Comparison of ENCODE assay signal across 12 cellular contexts in genomic region chr5:173886157-173886556, GRCh38. TPM values are rescaled to one million over a fixed set of nuclear protein-coding genes. Genes with fewer than 3 reads are reported as not detected.
DNase-seq lines count a peak whose midpoint lies in the region; ATAC-seq and TF ChIP-seq lines count a peak whose summit lies in the region.
"Had no signal": no experiment of that assay in that cellular context is flagged by ENCODE, and none has a peak within 500 bp of the region (broad histone marks: within the 10 kb centered on the region; RNA-seq: fewer than 3 reads in every experiment).

No MANE protein-coding gene starts in this region.

- H3K4me2 ChIP-seq in KMS-11 = 0 out of 2 replicates have a peak overlapping the region, but pooled peaks have one; percentile 7

- no peak overlapping the region for H3K27ac ChIP-seq in CD4-positive, alpha-beta T cell (ENCODE audit: low read depth, low read length)
- H3K27ac ChIP-seq in KMS-11 = no peak overlapping the region

- H3K9ac ChIP-seq in KMS-11 = no peak overlapping the region

- H2AFZ ChIP-seq in KMS-11 (ENCODE audit: low read depth) = no peak overlapping the region

- DNase-seq in CD4-positive, alpha-beta T cell = no peak
- DNase-seq in nephron progenitor cell (no peak), GM19240 (ENCODE audit: insufficient read length, low spot score) (no peak), cerebellum (ENCODE audit: low spot score) (no peak)
- DNase-seq: activated CD8-positive, alpha-beta memory T cell treated with anti-CD3 and anti-CD28 coated beads, Interleukin-2, amount 10 ng/mL, durations not matched to agents 7 days and 5 days; effector memory CD4-positive, alpha-beta T cell; occipital lobe; T-helper 9 cell had no signal

- H3K4me1 Mint-ChIP-seq in CD4-positive, alpha-beta T cell (ENCODE audit: low read depth) = peaks cover 73% of the 10 kb centered on the region
- H3K4me1 Mint-ChIP-seq in brain (peaks cover 53% of the 10 kb centered on the region), nephron progenitor cell (peaks cover 64% of the 10 kb centered on the region)

- no peaks in the 10 kb centered on the region for H3K36me3 ChIP-seq in KMS-11 (ENCODE audit: insufficient read depth)

- TF ChIP-seq CTCF in CD4-positive, alpha-beta T cell (IDR thresholded peaks at IDR 0.05) = no peak
- TF ChIP-seq CTCF in KMS-11 (conservative IDR thresholded peaks at IDR 0.05; ENCODE audit: low read depth, low read length) = no peak
- TF ChIP-seq CTCF in brain (conservative IDR thresholded peaks at IDR 0.05) = no peak
- TF ChIP-seq CTCF in nephron progenitor cell (IDR thresholded peaks at IDR 0.05) = no peak

- no peaks in the 10 kb centered on the region for H3K9me3 ChIP-seq in CD4-positive, alpha-beta T cell (ENCODE audit: control insufficient read depth, low read length)

- H3K9me3 Mint-ChIP-seq in CD4-positive, alpha-beta T cell = no peaks in the 10 kb centered on the region
- H3K9me3 Mint-ChIP-seq in brain (peaks cover 0 to 2% (median 0%) of the 10 kb centered on the region in 5 experiments), nephron progenitor cell (no peaks in the 10 kb centered on the region)

- no peaks in the 10 kb centered on the region for H4K20me1 ChIP-seq in KMS-11 (ENCODE audit: insufficient read depth)

- H3K4me1 ChIP-seq in KMS-11 (ENCODE audit: low read depth, poor library complexity, severe bottlenecking) = peaks cover 47% of the 10 kb centered on the region

- POLR2A ChIA-PET in CD4-positive, alpha-beta T cell (lab: Charles Lee) = interaction anchor here (2.4 to 2.6 kb wide), 2 partner anchors 32 to 270 kb away, joined by 8 to 107 read pairs; partner anchors contain the start of gene BOD1

- no peaks in the 10 kb centered on the region for H3K27me3 ChIP-seq in CD4-positive, alpha-beta T cell (ENCODE audit: control insufficient read depth, insufficient read depth, low read length)
- no peaks in the 10 kb centered on the region for H3K27me3 ChIP-seq in KMS-11 (ENCODE audit: insufficient read depth, low read depth)

- CTCF ChIA-PET in CD4-positive, alpha-beta T cell (lab: Charles Lee) = interaction anchor here (1.5 to 2.6 kb wide), 3 partner anchors 10 to 270 kb away, joined by 3 to 10 read pairs (median 5); partner anchors contain the start of gene BOD1

- H3K4me3 Mint-ChIP-seq in CD4-positive, alpha-beta T cell = peak overlapping the region; percentile 77
- peak overlapping the region in 3 of 5 experiments; percentile 57 to 89 (median 82) for H3K4me3 Mint-ChIP-seq in brain
- H3K4me3 Mint-ChIP-seq in nephron progenitor cell = peak overlapping the region; percentile 31
- H3K4me3 Mint-ChIP-seq: activated CD8-positive, alpha-beta memory T cell treated with anti-CD3 and anti-CD28 coated beads, Interleukin-2, amount 10 ng/mL, durations not matched to agents 7 days and 5 days had no signal

- no peak overlapping the region for H3K4me3 ChIP-seq in KMS-11 (IDR thresholded peaks at IDR 0.05; ENCODE audit: insufficient read depth, low read depth, low read length)

- no peaks in the 10 kb centered on the region for H3K27me3 Mint-ChIP-seq in CD4-positive, alpha-beta T cell
- H3K27me3 Mint-ChIP-seq in brain (peaks cover 10% of the 10 kb centered on the region), nephron progenitor cell (ENCODE audit: low read depth, poor library complexity) (peaks cover 28% of the 10 kb centered on the region)
- H3K27me3 Mint-ChIP-seq: activated CD8-positive, alpha-beta memory T cell treated with anti-CD3 and anti-CD28 coated beads, Interleukin-2, amount 10 ng/mL, durations not matched to agents 7 days and 5 days had no signal

- peaks cover 7% of the 10 kb centered on the region for H3K36me3 Mint-ChIP-seq in CD4-positive, alpha-beta T cell (ENCODE audit: low read depth)
- H3K36me3 Mint-ChIP-seq in brain (peaks cover 15% of the 10 kb centered on the region), nephron progenitor cell (ENCODE audit: low read depth) (no peaks in the 10 kb centered on the region)

- H3K79me2 ChIP-seq in KMS-11 (ENCODE audit: insufficient read depth, low read depth) = peaks cover 28% of the 10 kb centered on the region

- no peak for ATAC-seq in CD4-positive, alpha-beta T cell (ENCODE audit: poor library complexity)
- ATAC-seq in GM21447 (IDR thresholded peaks at IDR 0.05; ENCODE audit: unreplicated experiment) = no peak
- ATAC-seq in GM19463 (IDR thresholded peaks at IDR 0.05; ENCODE audit: unreplicated experiment) = no peak
- ATAC-seq: activated CD8-positive, alpha-beta memory T cell treated with anti-CD3 and anti-CD28 coated beads, Interleukin-2, amount 10 ng/mL, durations not matched to agents 7 days and 5 days had no signal

- peak overlapping the region; percentile 91 for H3K27ac Mint-ChIP-seq in CD4-positive, alpha-beta T cell
- H3K27ac Mint-ChIP-seq in brain = peak overlapping the region; percentile 21 to 100 (median 99)
- no peak overlapping the region for H3K27ac Mint-ChIP-seq in nephron progenitor cell

- intact Hi-C loops in CD4-positive, alpha-beta T cell (cut with DNase I, micrococcal nuclease) = loop anchor here in 1 of 2 experiments (5.0 to 10.0 kb wide), 3 partner anchors 86 to 901 kb away; partner anchors contain the start of genes ATP6V0E1 and CREBRF

RNA-seq across cellular contexts. Expression of gene CPEB4, which starts 2.0 kb away (rescaled TPM):
- total RNA-seq in CD4-positive, alpha-beta T cell = 10 to 100 TPM; 18.3 to 19.2 TPM
- polyA plus RNA-seq in brain (ENCODE audit: insufficient read depth, low read depth, low replicate concordance) = 9.2 TPM
- total RNA-seq in cerebellum = 110 TPM

Comparison
In these comparisons a context has a peak if more than half of its experiments do, and no peak if none do; other contexts are left out.
1. H3K4me3 Mint-ChIP-seq: peak in every context shown above with its lines; median percentile 82 in brain; 77 in CD4-positive, alpha-beta T cell; 31 in nephron progenitor cell.